In the genomic region with DNA sequence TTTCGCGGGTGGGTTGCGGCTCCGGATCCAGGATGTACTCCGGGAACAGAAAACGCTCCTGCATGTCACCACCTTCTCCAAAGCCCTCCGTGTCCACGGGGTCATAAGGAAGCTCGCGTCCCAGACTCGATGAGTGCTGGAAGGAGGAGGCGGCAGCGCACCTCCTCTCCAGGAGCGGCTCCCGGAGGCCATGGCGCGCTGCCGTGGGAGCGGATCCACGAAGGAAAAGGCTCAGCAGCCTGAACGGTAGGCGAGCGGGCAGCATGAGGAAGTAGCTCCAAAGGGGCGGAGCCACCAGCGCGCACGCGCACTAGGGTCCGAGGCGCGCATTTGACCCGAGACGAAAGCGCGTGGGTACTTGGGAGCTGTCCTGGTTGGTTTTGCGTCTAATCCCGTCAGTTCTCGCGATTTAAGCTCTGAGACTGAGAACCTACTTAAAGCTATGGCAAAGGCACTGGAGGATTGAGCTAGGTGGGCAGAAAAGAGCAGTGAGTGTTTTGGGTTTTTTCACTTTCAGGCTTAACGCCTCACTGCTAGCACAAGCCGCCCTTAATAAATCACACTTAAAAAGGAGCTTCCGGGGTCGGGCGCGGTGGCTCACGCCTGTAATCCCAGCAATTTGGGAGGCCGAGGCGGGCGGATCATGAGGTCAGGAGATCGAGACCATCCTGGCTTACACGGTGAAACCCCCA, we compare ENCODE assay signal across 1 cellular context.
TF ChIP-seq lines count a peak whose summit lies in the region.

Gene NOA1 (minus strand): TSS at position 286 of the 692 bp plus-strand sequence. CDS start 21 bp downstream, at position 265.

TF ChIP-seq in K562, 482 proteins besides CTCF, POLR2A, EP300 and RAD21 (continued from another document and continues in another):
- TF ChIP-seq, protein P1, sequence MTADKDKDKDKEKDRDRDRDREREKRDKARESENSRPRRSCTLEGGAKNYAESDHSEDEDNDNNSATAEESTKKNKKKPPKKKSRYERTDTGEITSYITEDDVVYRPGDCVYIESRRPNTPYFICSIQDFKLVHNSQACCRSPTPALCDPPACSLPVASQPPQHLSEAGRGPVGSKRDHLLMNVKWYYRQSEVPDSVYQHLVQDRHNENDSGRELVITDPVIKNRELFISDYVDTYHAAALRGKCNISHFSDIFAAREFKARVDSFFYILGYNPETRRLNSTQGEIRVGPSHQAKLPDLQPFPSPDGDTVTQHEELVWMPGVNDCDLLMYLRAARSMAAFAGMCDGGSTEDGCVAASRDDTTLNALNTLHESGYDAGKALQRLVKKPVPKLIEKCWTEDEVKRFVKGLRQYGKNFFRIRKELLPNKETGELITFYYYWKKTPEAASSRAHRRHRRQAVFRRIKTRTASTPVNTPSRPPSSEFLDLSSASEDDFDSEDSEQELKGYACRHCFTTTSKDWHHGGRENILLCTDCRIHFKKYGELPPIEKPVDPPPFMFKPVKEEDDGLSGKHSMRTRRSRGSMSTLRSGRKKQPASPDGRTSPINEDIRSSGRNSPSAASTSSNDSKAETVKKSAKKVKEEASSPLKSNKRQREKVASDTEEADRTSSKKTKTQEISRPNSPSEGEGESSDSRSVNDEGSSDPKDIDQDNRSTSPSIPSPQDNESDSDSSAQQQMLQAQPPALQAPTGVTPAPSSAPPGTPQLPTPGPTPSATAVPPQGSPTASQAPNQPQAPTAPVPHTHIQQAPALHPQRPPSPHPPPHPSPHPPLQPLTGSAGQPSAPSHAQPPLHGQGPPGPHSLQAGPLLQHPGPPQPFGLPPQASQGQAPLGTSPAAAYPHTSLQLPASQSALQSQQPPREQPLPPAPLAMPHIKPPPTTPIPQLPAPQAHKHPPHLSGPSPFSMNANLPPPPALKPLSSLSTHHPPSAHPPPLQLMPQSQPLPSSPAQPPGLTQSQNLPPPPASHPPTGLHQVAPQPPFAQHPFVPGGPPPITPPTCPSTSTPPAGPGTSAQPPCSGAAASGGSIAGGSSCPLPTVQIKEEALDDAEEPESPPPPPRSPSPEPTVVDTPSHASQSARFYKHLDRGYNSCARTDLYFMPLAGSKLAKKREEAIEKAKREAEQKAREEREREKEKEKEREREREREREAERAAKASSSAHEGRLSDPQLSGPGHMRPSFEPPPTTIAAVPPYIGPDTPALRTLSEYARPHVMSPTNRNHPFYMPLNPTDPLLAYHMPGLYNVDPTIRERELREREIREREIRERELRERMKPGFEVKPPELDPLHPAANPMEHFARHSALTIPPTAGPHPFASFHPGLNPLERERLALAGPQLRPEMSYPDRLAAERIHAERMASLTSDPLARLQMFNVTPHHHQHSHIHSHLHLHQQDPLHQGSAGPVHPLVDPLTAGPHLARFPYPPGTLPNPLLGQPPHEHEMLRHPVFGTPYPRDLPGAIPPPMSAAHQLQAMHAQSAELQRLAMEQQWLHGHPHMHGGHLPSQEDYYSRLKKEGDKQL (CRISPR knock-in tag; IDR thresholded peaks at IDR 0.05; ENCODE audit: borderline replicate concordance), result no peak
- TF ChIP-seq CAMTA2 (CRISPR knock-in tag; conservative IDR thresholded peaks at IDR 0.05) (no peak), DMBX1 (CRISPR knock-in tag; IDR thresholded peaks at IDR 0.05; ENCODE audit: borderline replicate concordance) (no peak), TOE1 (IDR thresholded peaks at IDR 0.05; ENCODE audit: borderline replicate concordance) (peak; percentile 41; the same call in 1 of the 2 replicates), TOE1 (CRISPR knock-in tag; IDR thresholded peaks at IDR 0.05; ENCODE audit: borderline replicate concordance, low read depth) (no peak), ETV5 (CRISPR knock-in tag; IDR thresholded peaks at IDR 0.05; ENCODE audit: low read depth) (peak; percentile 40; the same call in 1 of the 2 replicates), ZC3H8 (IDR thresholded peaks at IDR 0.05) (no peak), CREB1 (IDR thresholded peaks at IDR 0.05) (0 out of 2 replicates have a peak, but pooled peaks have one; percentile 25), CREB1 (CRISPR knock-in tag; IDR thresholded peaks at IDR 0.05) (no peak; the same call in 1 of the 2 replicates), NEUROD1 (IDR thresholded peaks at IDR 0.05; ENCODE audit: borderline replicate concordance, low read depth, low read length, partially characterized antibody) (peak; percentile 42), KAT2B (IDR thresholded peaks at IDR 0.05; ENCODE audit: low read depth, low read length) (no peak), ZSCAN29 (IDR thresholded peaks at IDR 0.05) (no peak), JUNB (CRISPR knock-in tag; conservative IDR thresholded peaks at IDR 0.05) (no peak), TAF7 (tag; IDR thresholded peaks at IDR 0.05) (peak; percentile 74), SRF (CRISPR knock-in tag; IDR thresholded peaks at IDR 0.05) (no peak), ILF3 (IDR thresholded peaks at IDR 0.05; ENCODE audit: borderline replicate concordance) (no peak), TFAM (CRISPR knock-in tag; conservative IDR thresholded peaks at IDR 0.05) (no peak), ZC3H4 (CRISPR knock-in tag; IDR thresholded peaks at IDR 0.05; ENCODE audit: borderline replicate concordance) (no peak), ZC3H11A (IDR thresholded peaks at IDR 0.05; ENCODE audit: low read depth, low read length) (no peak), HDAC8 (tag; IDR thresholded peaks at IDR 0.05) (no peak), ZNF431 (CRISPR knock-in tag; IDR thresholded peaks at IDR 0.05) (peak; percentile 70; the same call in 1 of the 2 replicates), ZNF589 (CRISPR knock-in tag; IDR thresholded peaks at IDR 0.05; ENCODE audit: low read depth) (no peak), PATZ1 (CRISPR knock-in tag; IDR thresholded peaks at IDR 0.05; ENCODE audit: borderline replicate concordance) (no peak), SAP30 (IDR thresholded peaks at IDR 0.05; ENCODE audit: borderline replicate concordance, insufficient read depth, low read depth, low read length, poor library complexity, severe bottlenecking) (peak; percentile 57), MCM5 (IDR thresholded peaks at IDR 0.05; ENCODE audit: low read depth) (no peak), STAT5B (CRISPR knock-in tag; IDR thresholded peaks at IDR 0.05) (no peak), ARID1B (IDR thresholded peaks at IDR 0.05) (no peak), LCOR (CRISPR knock-in tag; IDR thresholded peaks at IDR 0.05) (peak; percentile 53; the same call in 1 of the 2 replicates), EGR1 (conservative IDR thresholded peaks at IDR 0.05) (no peak), CBX2 (IDR thresholded peaks at IDR 0.05; ENCODE audit: insufficient read depth, low read length, poor library complexity, severe bottlenecking) (no peak), BRD9 (IDR thresholded peaks at IDR 0.05; ENCODE audit: low read depth, partially characterized antibody) (peak; percentile 69), ZNF57 (CRISPR knock-in tag; IDR thresholded peaks at IDR 0.05) (no peak), CCAR2 (IDR thresholded peaks at IDR 0.05; ENCODE audit: low read depth, low read length) (no peak), L3MBTL2 (IDR thresholded peaks at IDR 0.05) (peak; percentile 26), MTA3 (IDR thresholded peaks at IDR 0.05; ENCODE audit: borderline replicate concordance) (no peak; the same call in 1 of the 2 replicates), BCOR (IDR thresholded peaks at IDR 0.05) (no peak), ZNF232 (CRISPR knock-in tag; IDR thresholded peaks at IDR 0.05) (0 out of 2 replicates have a peak, but pooled peaks have one; percentile 32), ZNF507 (tag; conservative IDR thresholded peaks at IDR 0.05) (no peak), MAFG (tag; conservative IDR thresholded peaks at IDR 0.05) (no peak)
- TF ChIP-seq, protein P2, sequence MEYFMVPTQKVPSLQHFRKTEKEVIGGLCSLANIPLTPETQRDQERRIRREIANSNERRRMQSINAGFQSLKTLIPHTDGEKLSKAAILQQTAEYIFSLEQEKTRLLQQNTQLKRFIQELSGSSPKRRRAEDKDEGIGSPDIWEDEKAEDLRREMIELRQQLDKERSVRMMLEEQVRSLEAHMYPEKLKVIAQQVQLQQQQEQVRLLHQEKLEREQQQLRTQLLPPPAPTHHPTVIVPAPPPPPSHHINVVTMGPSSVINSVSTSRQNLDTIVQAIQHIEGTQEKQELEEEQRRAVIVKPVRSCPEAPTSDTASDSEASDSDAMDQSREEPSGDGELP (CRISPR knock-in tag; IDR thresholded peaks at IDR 0.05; ENCODE audit: borderline replicate concordance), result peak; percentile 41
- TF ChIP-seq, protein P3, sequence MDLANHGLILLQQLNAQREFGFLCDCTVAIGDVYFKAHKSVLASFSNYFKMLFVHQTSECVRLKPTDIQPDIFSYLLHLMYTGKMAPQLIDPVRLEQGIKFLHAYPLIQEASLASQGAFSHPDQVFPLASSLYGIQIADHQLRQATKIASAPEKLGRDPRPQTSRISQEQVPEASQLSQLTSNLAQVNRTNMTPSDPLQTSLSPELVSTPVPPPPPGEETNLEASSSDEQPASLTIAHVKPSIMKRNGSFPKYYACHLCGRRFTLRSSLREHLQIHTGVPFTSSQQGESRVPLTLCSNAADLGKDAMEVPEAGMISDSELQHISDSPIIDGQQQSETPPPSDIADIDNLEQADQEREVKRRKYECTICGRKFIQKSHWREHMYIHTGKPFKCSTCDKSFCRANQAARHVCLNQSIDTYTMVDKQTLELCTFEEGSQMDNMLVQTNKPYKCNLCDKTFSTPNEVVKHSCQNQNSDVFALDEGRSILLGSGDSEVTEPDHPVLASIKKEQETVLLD (IDR thresholded peaks at IDR 0.05), result peak; percentile 87
- TF ChIP-seq, protein P4, sequence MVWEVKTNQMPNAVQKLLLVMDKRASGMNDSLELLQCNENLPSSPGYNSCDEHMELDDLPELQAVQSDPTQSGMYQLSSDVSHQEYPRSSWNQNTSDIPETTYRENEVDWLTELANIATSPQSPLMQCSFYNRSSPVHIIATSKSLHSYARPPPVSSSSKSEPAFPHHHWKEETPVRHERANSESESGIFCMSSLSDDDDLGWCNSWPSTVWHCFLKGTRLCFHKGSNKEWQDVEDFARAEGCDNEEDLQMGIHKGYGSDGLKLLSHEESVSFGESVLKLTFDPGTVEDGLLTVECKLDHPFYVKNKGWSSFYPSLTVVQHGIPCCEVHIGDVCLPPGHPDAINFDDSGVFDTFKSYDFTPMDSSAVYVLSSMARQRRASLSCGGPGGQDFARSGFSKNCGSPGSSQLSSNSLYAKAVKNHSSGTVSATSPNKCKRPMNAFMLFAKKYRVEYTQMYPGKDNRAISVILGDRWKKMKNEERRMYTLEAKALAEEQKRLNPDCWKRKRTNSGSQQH (CRISPR knock-in tag; IDR thresholded peaks at IDR 0.05), result no peak
- TF ChIP-seq, protein P5, sequence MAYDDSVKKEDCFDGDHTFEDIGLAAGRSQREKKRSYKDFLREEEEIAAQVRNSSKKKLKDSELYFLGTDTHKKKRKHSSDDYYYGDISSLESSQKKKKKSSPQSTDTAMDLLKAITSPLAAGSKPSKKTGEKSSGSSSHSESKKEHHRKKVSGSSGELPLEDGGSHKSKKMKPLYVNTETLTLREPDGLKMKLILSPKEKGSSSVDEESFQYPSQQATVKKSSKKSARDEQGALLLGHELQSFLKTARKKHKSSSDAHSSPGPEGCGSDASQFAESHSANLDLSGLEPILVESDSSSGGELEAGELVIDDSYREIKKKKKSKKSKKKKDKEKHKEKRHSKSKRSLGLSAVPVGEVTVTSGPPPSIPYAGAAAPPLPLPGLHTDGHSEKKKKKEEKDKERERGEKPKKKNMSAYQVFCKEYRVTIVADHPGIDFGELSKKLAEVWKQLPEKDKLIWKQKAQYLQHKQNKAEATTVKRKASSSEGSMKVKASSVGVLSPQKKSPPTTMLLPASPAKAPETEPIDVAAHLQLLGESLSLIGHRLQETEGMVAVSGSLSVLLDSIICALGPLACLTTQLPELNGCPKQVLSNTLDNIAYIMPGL (CRISPR knock-in tag; IDR thresholded peaks at IDR 0.05), result no peak
- TF ChIP-seq, protein P6, sequence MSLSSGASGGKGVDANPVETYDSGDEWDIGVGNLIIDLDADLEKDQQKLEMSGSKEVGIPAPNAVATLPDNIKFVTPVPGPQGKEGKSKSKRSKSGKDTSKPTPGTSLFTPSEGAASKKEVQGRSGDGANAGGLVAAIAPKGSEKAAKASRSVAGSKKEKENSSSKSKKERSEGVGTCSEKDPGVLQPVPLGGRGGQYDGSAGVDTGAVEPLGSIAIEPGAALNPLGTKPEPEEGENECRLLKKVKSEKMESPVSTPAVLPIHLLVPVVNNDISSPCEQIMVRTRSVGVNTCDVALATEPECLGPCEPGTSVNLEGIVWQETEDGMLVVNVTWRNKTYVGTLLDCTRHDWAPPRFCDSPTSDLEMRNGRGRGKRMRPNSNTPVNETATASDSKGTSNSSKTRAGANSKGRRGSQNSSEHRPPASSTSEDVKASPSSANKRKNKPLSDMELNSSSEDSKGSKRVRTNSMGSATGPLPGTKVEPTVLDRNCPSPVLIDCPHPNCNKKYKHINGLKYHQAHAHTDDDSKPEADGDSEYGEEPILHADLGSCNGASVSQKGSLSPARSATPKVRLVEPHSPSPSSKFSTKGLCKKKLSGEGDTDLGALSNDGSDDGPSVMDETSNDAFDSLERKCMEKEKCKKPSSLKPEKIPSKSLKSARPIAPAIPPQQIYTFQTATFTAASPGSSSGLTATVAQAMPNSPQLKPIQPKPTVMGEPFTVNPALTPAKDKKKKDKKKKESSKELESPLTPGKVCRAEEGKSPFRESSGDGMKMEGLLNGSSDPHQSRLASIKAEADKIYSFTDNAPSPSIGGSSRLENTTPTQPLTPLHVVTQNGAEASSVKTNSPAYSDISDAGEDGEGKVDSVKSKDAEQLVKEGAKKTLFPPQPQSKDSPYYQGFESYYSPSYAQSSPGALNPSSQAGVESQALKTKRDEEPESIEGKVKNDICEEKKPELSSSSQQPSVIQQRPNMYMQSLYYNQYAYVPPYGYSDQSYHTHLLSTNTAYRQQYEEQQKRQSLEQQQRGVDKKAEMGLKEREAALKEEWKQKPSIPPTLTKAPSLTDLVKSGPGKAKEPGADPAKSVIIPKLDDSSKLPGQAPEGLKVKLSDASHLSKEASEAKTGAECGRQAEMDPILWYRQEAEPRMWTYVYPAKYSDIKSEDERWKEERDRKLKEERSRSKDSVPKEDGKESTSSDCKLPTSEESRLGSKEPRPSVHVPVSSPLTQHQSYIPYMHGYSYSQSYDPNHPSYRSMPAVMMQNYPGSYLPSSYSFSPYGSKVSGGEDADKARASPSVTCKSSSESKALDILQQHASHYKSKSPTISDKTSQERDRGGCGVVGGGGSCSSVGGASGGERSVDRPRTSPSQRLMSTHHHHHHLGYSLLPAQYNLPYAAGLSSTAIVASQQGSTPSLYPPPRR (CRISPR knock-in tag; IDR thresholded peaks at IDR 0.05; ENCODE audit: borderline replicate concordance), result peak; percentile 71; the same call in 1 of the 2 replicates
